Comparison of ENCODE assay signal across 20 cellular contexts in the genomic region with DNA sequence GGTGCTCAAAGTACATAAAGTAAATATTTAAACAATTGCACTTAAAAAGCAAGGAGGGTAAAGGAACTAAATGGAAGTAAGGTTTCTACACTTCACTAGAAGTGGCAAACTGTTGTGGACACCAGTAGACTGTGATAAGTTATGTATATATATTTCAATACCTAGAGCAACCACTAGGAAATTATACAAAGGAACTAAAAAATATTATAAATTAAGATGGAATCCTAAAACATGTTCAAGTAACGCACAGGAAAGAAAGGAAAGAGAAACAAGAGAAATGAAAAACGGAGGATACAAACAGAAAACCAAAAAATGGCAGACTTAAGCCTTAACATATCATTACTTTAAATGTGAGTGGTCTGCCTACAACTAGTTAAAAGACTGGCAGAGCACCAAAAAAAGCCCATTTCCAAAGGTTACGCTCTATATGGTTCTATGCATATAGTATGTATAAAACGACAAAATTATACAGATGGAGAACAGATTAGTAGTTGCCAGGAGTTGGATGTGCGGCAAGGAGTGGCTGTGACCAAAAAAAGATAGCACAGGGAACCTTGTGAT. TPM values are rescaled to one million over a fixed set of nuclear protein-coding genes. Genes with fewer than 3 reads are reported as not detected.
A peak's percentile ranks its signal among the peaks of the same experiment; 100 is the strongest.
DNase-seq lines count a peak whose midpoint lies in the region; ATAC-seq and TF ChIP-seq lines count a peak whose summit lies in the region.
"Had no signal": no experiment of that assay in that cellular context is flagged by ENCODE, and none has a peak within 500 bp of the region (broad histone marks: within the 10 kb centered on the region; RNA-seq: fewer than 3 reads in every experiment).

No MANE protein-coding gene starts in this region.

- no peaks in the 10 kb centered on the region for H3K27me3 ChIP-seq in psoas muscle (ENCODE audit: insufficient read depth in 3 of 3, low read length in 2 of 3)
- no peaks in the 10 kb centered on the region for H3K27me3 ChIP-seq in Karpas-422 (ENCODE audit: low read length)
- H3K27me3 ChIP-seq: upper lobe of left lung had no signal

- no peaks in the 10 kb centered on the region for H3K9me3 ChIP-seq in OCI-LY7 (ENCODE audit: low read length)
- no peaks in the 10 kb centered on the region for H3K9me3 ChIP-seq in psoas muscle
- no peaks in the 10 kb centered on the region for H3K9me3 ChIP-seq in Karpas-422 (ENCODE audit: low read length)
- H3K9me3 ChIP-seq: prostate gland, upper lobe of left lung had no signal

- DNase-seq in OCI-LY7 (ENCODE audit: low spot score) = no peak
- no peak for DNase-seq in fibroblast of the aortic adventitia (ENCODE audit: low read depth)
- no peak for DNase-seq in psoas muscle
- DNase-seq in AML-193 (lab: John Stamatoyannopoulos, UW) = no peak
- DNase-seq in NK-92 treated with Interleukin-12 subunit alpha and Interleukin-12 subunit beta, amount 100 ng/mL, for 24 hours (lab: John Stamatoyannopoulos, UW) = no peak
- no peak for DNase-seq in posterior cingulate gyrus
- DNase-seq in Karpas-422 = no peak
- DNase-seq: activated CD4-positive, CD25-positive, alpha-beta regulatory T cell; activated CD8-positive, alpha-beta memory T cell treated with anti-CD3 and anti-CD28 coated beads for 24 hours; amniotic stem cell; CD4-positive, CD25-positive, alpha-beta regulatory T cell; NCI-H1694 treated with DMSO at 0.1 percent for 48 hours; NCI-H345; stimulated activated naive CD4-positive, alpha-beta T cell treated with Interleukin-2 at 50 U/mL for 16 hours; T-helper 2 cell; upper lobe of left lung had no signal

- no peak overlapping the region for H3K4me3 ChIP-seq in OCI-LY7 (ENCODE audit: low read depth, low read length, poor library complexity, severe bottlenecking)
- H3K4me3 ChIP-seq in fibroblast of the aortic adventitia (ENCODE audit: low read depth, low read length) = no peak overlapping the region
- H3K4me3 ChIP-seq in psoas muscle = no peak overlapping the region
- no peak overlapping the region for H3K4me3 ChIP-seq in Karpas-422 (ENCODE audit: low read length)
- H3K4me3 ChIP-seq: lung, prostate gland, upper lobe of left lung had no signal

- BruUV-seq in OCI-LY7 (replicated peaks; lab: Mats Ljungman, UMichigan) = no TSS peak

- H3K9me2 ChIP-seq in OCI-LY7 (ENCODE audit: insufficient read depth, low read length) (no peaks in the 10 kb centered on the region), Karpas-422 (replicated peaks; ENCODE audit: insufficient read depth, low read length) (no peaks in the 10 kb centered on the region)

- 94 to 95% (median 95%) methylated on average over 5 of the region's 5 CpGs for WGBS in psoas muscle, 3 donors

- H3K4me1 ChIP-seq in OCI-LY7 (ENCODE audit: insufficient read depth, low read length, poor library complexity, severe bottlenecking) (no peaks in the 10 kb centered on the region), psoas muscle (no peaks in the 10 kb centered on the region), Karpas-422 (ENCODE audit: low read length) (no peaks in the 10 kb centered on the region)
- H3K4me1 ChIP-seq: prostate gland, upper lobe of left lung had no signal

- H2AFZ ChIP-seq in OCI-LY7 (ENCODE audit: low read length) (no peak overlapping the region), Karpas-422 (ENCODE audit: low read length) (no peak overlapping the region)

- CTCF ChIA-PET in OCI-LY7 (lab: Charles Lee; ENCODE audit: unreplicated experiment) = no interaction called here

- no peaks in the 10 kb centered on the region for H4K20me1 ChIP-seq in OCI-LY7 (ENCODE audit: insufficient read depth, low read length)
- no peaks in the 10 kb centered on the region for H4K20me1 ChIP-seq in Karpas-422 (ENCODE audit: insufficient read depth, low read depth, low read length)

- H3K9ac ChIP-seq in Karpas-422 (ENCODE audit: low read length) = no peak overlapping the region

- no peak for ATAC-seq in psoas muscle
- ATAC-seq: Right ventricle myocardium inferior had no signal

- no peak overlapping the region for H3K4me2 ChIP-seq in OCI-LY7 (ENCODE audit: low read length)
- no peak overlapping the region for H3K4me2 ChIP-seq in Karpas-422 (ENCODE audit: low read depth, low read length, poor library complexity, severe bottlenecking)

- POLR2A ChIA-PET in OCI-LY7 (lab: Charles Lee) = no interaction called here

- intact Hi-C loops in OCI-LY7 (cut with micrococcal nuclease; ENCODE audit: unreplicated experiment) = no loop called here
- intact Hi-C loops in psoas muscle (cut with DNase I) = no loop called here
- intact Hi-C loops in posterior cingulate gyrus (cut with DNase I) = no loop called here

- H3K36me3 ChIP-seq in OCI-LY7 (ENCODE audit: insufficient read depth, low read length) (no peaks in the 10 kb centered on the region), psoas muscle (ENCODE audit: insufficient read depth in 1 of 2, low read depth in 1 of 2) (peaks cover 0 to 3% of the 10 kb centered on the region in 2 donors), Karpas-422 (ENCODE audit: insufficient read depth, low read length) (peaks cover 10% of the 10 kb centered on the region)
- H3K36me3 ChIP-seq: prostate gland, upper lobe of left lung had no signal

- H3K27ac ChIP-seq in OCI-LY7 (ENCODE audit: low read depth, low read length, poor library complexity, severe bottlenecking) = no peak overlapping the region
- H3K27ac ChIP-seq in psoas muscle = no peak overlapping the region
- H3K27ac ChIP-seq in Karpas-422 (ENCODE audit: low read length) = no peak overlapping the region
- H3K27ac ChIP-seq: prostate gland, upper lobe of left lung had no signal

- H3K79me2 ChIP-seq in OCI-LY7 (ENCODE audit: insufficient read depth, low read depth, low read length) = no peaks in the 10 kb centered on the region
- peaks cover 30% of the 10 kb centered on the region for H3K79me2 ChIP-seq in Karpas-422 (ENCODE audit: low read length)

- TF ChIP-seq CTCF in GM12872 (IDR thresholded peaks at IDR 0.05; ENCODE audit: insufficient read depth, low read depth, low read length) (peak; percentile 2; the same call in 1 of the 3 replicates), OCI-LY7 (conservative IDR thresholded peaks at IDR 0.05; ENCODE audit: low read length) (peak; percentile 48), fibroblast of the aortic adventitia (IDR thresholded peaks at IDR 0.05; ENCODE audit: insufficient read depth, low read length) (peak; percentile 33), psoas muscle (IDR thresholded peaks at IDR 0.05) (peak; percentile 25)

RNA-seq across cellular contexts. Expression of gene VPS41, which starts 19.0 kb away (rescaled TPM):
- total RNA-seq in OCI-LY7 (2014; rRNA removed; shearing (Covaris generic)) = 23.2 and 30.6 TPM in 2 replicates
- total RNA-seq in OCI-LY7 (2022) (46.1 and 46.2 TPM in 2 replicates), fibroblast of the aortic adventitia (ENCODE audit: low replicate concordance) (58.0 and 308 TPM in 2 replicates), psoas muscle (10 to 100 TPM; 13.8 to 28.3 (median 20.3) TPM)
- polyA plus RNA-seq in psoas muscle = 10 to 100 TPM in 1 of 3 donors, 1 to 10 TPM in 2; 4.6 to 12.1 (median 5.7) TPM
- total RNA-seq in Karpas-422 (2014; rRNA removed; shearing (Covaris generic); ENCODE audit: low replicate concordance) = 71.6 and 98.1 TPM in 2 replicates
